Comparison of ENCODE assay signal across 18 cellular contexts in genomic region chr19:38017504-38018150, GRCh38.
"Had no signal": no experiment of that assay in that cellular context is flagged by ENCODE, and none has a peak within 500 bp of the region (broad histone marks: within the 10 kb centered on the region; RNA-seq: fewer than 3 reads in every experiment).

No MANE protein-coding gene starts in this region.

- H3K27me3 ChIP-seq: esophagus squamous epithelium, hepatocyte, tibial nerve, vagina had no signal

- H3K27me3 Mint-ChIP-seq: activated naive CD8-positive, alpha-beta T cell; stimulated activated naive CD8-positive, alpha-beta T cell treated with anti-CD3 and anti-CD28 coated beads, Interleukin-15, Interleukin-2, amounts not matched to agents 100 ng/mL and 50 ng/mL, for 24 hours had no signal

- H3K27ac ChIP-seq: esophagus squamous epithelium, hepatocyte, tibial nerve, vagina had no signal

- H2AFZ ChIP-seq: hepatocyte had no signal

- H3K4me2 ChIP-seq: hepatocyte had no signal

- FAIRE-seq: bronchial epithelial cell had no signal

- H3K4me1 ChIP-seq: vagina had no signal

- H3K9me3 Mint-ChIP-seq: activated T-cell treated with anti-CD3 and anti-CD28 coated beads, Interleukin-2, amount 50 U/mL, for 72 hours; stimulated activated naive CD8-positive, alpha-beta T cell treated with anti-CD3 and anti-CD28 coated beads, Interleukin-15, Interleukin-2, amounts not matched to agents 100 ng/mL and 50 ng/mL, for 24 hours; T-helper 1 cell treated with Interleukin-12 subunit alpha and Interleukin-12 subunit beta and Interleukin-4 antibody, amounts not matched to agents 30 μg/mL and 1 μg/mL, for 36 hours had no signal

- H3K27ac Mint-ChIP-seq: activated naive CD8-positive, alpha-beta T cell; activated T-cell treated with anti-CD3 and anti-CD28 coated beads, Interleukin-2, amount 50 U/mL, for 72 hours; stimulated activated naive CD8-positive, alpha-beta T cell treated with anti-CD3 and anti-CD28 coated beads, Interleukin-15, Interleukin-2, amounts not matched to agents 100 ng/mL and 50 ng/mL, for 24 hours; T-helper 1 cell treated with Interleukin-12 subunit alpha and Interleukin-12 subunit beta and Interleukin-4 antibody, amounts not matched to agents 30 μg/mL and 1 μg/mL, for 36 hours had no signal

- H3K4me3 ChIP-seq: esophagus squamous epithelium, hepatocyte, lung, psoas muscle, tibial nerve, vagina had no signal

- DNase-seq: activated CD4-positive, alpha-beta T cell treated with anti-CD3 and anti-CD28 coated beads for 1 hour; activated gamma-delta T cell; activated T-cell treated with anti-CD3 and anti-CD28 coated beads, Interleukin-2, amount 50 U/mL, for 72 hours; cerebellar nuclear complex; effector memory CD4-positive, alpha-beta T cell; esophagus squamous epithelium; left cardiac atrium; psoas muscle; right cardiac atrium; stimulated activated CD4-positive, alpha-beta T cell treated with anti-CD3 and anti-CD28 coated beads, Interleukin-2, amount 100 ng/mL, for 24 hours had no signal

- H3K4me3 Mint-ChIP-seq: activated naive CD8-positive, alpha-beta T cell; activated T-cell treated with anti-CD3 and anti-CD28 coated beads, Interleukin-2, amount 50 U/mL, for 72 hours; stimulated activated naive CD8-positive, alpha-beta T cell treated with anti-CD3 and anti-CD28 coated beads, Interleukin-15, Interleukin-2, amounts not matched to agents 100 ng/mL and 50 ng/mL, for 24 hours; T-helper 1 cell treated with Interleukin-12 subunit alpha and Interleukin-12 subunit beta and Interleukin-4 antibody, amounts not matched to agents 30 μg/mL and 1 μg/mL, for 36 hours had no signal

- H3K36me3 ChIP-seq: esophagus squamous epithelium, tibial nerve, vagina had no signal

- ATAC-seq: activated T-cell treated with anti-CD3 and anti-CD28 coated beads, Interleukin-2, amount 50 U/mL, for 72 hours; left cardiac atrium; psoas muscle; right cardiac atrium had no signal

- H3K9me3 ChIP-seq: esophagus squamous epithelium, psoas muscle, tibial nerve, vagina had no signal
